11 cellular contexts compared by ENCODE assay signal in genomic region chr19:10432736-10433130, GRCh38. TPM values are rescaled to one million over a fixed set of nuclear protein-coding genes. Genes with fewer than 3 reads are reported as not detected.
A peak's percentile ranks its signal among the peaks of the same experiment; 100 is the strongest.
DNase-seq lines count a peak whose midpoint lies in the region; ATAC-seq and TF ChIP-seq lines count a peak whose summit lies in the region.
"Had no signal": no experiment of that assay in that cellular context is flagged by ENCODE, and none has a peak within 500 bp of the region (broad histone marks: within the 10 kb centered on the region; RNA-seq: fewer than 3 reads in every experiment).

No MANE protein-coding gene starts in this region.

- TF ChIP-seq POLR2A in testis (IDR thresholded peaks at IDR 0.05), result no peak

- H3K4me1 ChIP-seq in mucosa of rectum (ENCODE audit: control insufficient read depth in 2 of 2, insufficient read depth in 2 of 2, low read length in 2 of 2), result peaks cover 9 to 18% of the 10 kb centered on the region in 2 donors
- H3K4me1 ChIP-seq in testis, result no peaks in the 10 kb centered on the region

- no peak for TF ChIP-seq CTCF in AG04450 (IDR thresholded peaks at IDR 0.05; ENCODE audit: low read depth, low read length)
- TF ChIP-seq CTCF in brain microvascular endothelial cell (IDR thresholded peaks at IDR 0.05; ENCODE audit: low read depth, low read length, missing control alignments), result no peak
- no peak for TF ChIP-seq CTCF in testis (IDR thresholded peaks at IDR 0.05)

- in situ Hi-C loops in brain microvascular endothelial cell (cut with HindIII; ENCODE audit: low pct_ligation_motif_present, low sequenced_read_pairs), result no loop called here

- WGBS in testis, 2 donors, result 83 to 100% methylated on average over 1 to 2 of the region's 2 CpGs

- peak overlapping the region; percentile 68 for H3K4me3 ChIP-seq in AG04450 (ENCODE audit: low read depth, low read length)
- no peak overlapping the region; the same call in 1 of the 2 replicates for H3K4me3 ChIP-seq in H7 (ENCODE audit: insufficient read depth, low read depth, low read length)
- peak overlapping the region; percentile 27 for H3K4me3 ChIP-seq in brain microvascular endothelial cell (ENCODE audit: low read depth, low read length)
- H3K4me3 ChIP-seq in mucosa of rectum (ENCODE audit: low read length in 2 of 2), result peak overlapping the region; percentile 37 to 83
- H3K4me3 ChIP-seq in testis, result no peak overlapping the region

- H3K27me3 ChIP-seq in AG04450 (ENCODE audit: control insufficient read depth, insufficient read depth, low read length) (peaks cover 3% of the 10 kb centered on the region), H7 (ENCODE audit: control insufficient read depth, insufficient read depth, low read length) (peaks cover 47% of the 10 kb centered on the region), brain microvascular endothelial cell (replicated peaks) (no peaks in the 10 kb centered on the region), mucosa of rectum (ENCODE audit: control insufficient read depth in 2 of 2, insufficient read depth in 2 of 2, low read length in 2 of 2) (peaks cover 0 to 2% of the 10 kb centered on the region in 2 donors), testis (no peaks in the 10 kb centered on the region)

- no peak for DNase-seq in AG04450 (ENCODE audit: low read depth, low spot score)
- peak; percentile 60 for DNase-seq in H7
- no peak for DNase-seq in brain microvascular endothelial cell
- DNase-seq in testis, result no peak
- DNase-seq in A172 (ENCODE audit: low spot score), result no peak
- DNase-seq in putamen (ENCODE audit: low spot score), result no peak
- DNase-seq: EL, NCI-H526, ovary had no signal

- POLR2A ChIA-PET in AG04450 (lab: Yijun Ruan, JAX), result no interaction called here

- ATAC-seq in GM21526 (IDR thresholded peaks at IDR 0.05; ENCODE audit: low FRiP score, unreplicated experiment), result no peak

- H3K9me3 ChIP-seq in AG04450 (ENCODE audit: control insufficient read depth, insufficient read depth, low read length), result peaks cover 9% of the 10 kb centered on the region; the same call in 1 of the 2 replicates
- H3K9me3 ChIP-seq in mucosa of rectum (ENCODE audit: control insufficient read depth in 2 of 2, low read length in 2 of 2), result no peaks in the 10 kb centered on the region
- no peaks in the 10 kb centered on the region for H3K9me3 ChIP-seq in testis
- H3K9me3 ChIP-seq: ovary had no signal

- peak overlapping the region; percentile 41 to 79 for H3K9ac ChIP-seq in mucosa of rectum (ENCODE audit: low read depth in 1 of 2, low read length in 2 of 2)

- CTCF ChIA-PET in AG04450 (lab: Charles Lee), result interaction anchor here (0.5 kb wide), 1 partner anchor 139 kb away, joined by 4 read pairs; no protein-coding TSS in a partner anchor

- intact Hi-C loops in testis (cut with DNase I; ENCODE audit: low total_unique reads), result no loop called here

- no peak overlapping the region for H3K27ac ChIP-seq in AG04450 (ENCODE audit: low read depth, low read length)
- H3K27ac ChIP-seq in brain microvascular endothelial cell, result no peak overlapping the region
- H3K27ac ChIP-seq in mucosa of rectum (ENCODE audit: low read depth in 2 of 2, low read length in 2 of 2), result peak overlapping the region in 1 of 2 donors; percentile 58
- H3K27ac ChIP-seq in testis, result no peak overlapping the region
- H3K27ac ChIP-seq: ovary had no signal

- H3K36me3 ChIP-seq in H7 (replicated peaks; ENCODE audit: control insufficient read depth, insufficient read depth, low read length), result no peaks in the 10 kb centered on the region
- H3K36me3 ChIP-seq in brain microvascular endothelial cell (replicated peaks), result no peaks in the 10 kb centered on the region
- H3K36me3 ChIP-seq in mucosa of rectum (ENCODE audit: control insufficient read depth in 2 of 2, insufficient read depth in 2 of 2, low read length in 2 of 2), result no peaks in the 10 kb centered on the region
- H3K36me3 ChIP-seq in testis (ENCODE audit: low read depth, missing control alignments), result no peaks in the 10 kb centered on the region
- H3K36me3 ChIP-seq: ovary had no signal

RNA-seq across cellular contexts. Expression of gene PDE4A, which starts 12.4 kb away (rescaled TPM):
- polyA plus RNA-seq in AG04450 (2011; rRNA removed) (2.9 and 5.1 TPM in 2 replicates), testis (ENCODE audit: insufficient read depth, low read depth, low replicate concordance) (35.4 TPM)
- polyA minus RNA-seq in AG04450 (2011; rRNA and poly(A)+ RNA removed), result 9.6 and 16.3 TPM in 2 replicates
- total RNA-seq in H7 (2014; rRNA removed; shearing (Covaris generic)), result 2.3 and 2.6 TPM in 2 replicates
- total RNA-seq in testis, result 10 to 100 TPM; 20.1 to 35.0 TPM
- total RNA-seq in A172 (2014; rRNA removed; shearing (Covaris generic)), result 0.41 and 1.3 TPM in 2 replicates

RNA-seq across cellular contexts. Expression of gene CDC37, which starts 29.4 kb away (rescaled TPM):
- polyA plus RNA-seq in AG04450 (2011; rRNA removed) (268 and 340 TPM in 2 replicates), testis (ENCODE audit: insufficient read depth, low read depth, low replicate concordance) (170 TPM)
- 102 and 113 TPM in 2 replicates for polyA minus RNA-seq in AG04450 (2011; rRNA and poly(A)+ RNA removed)
- total RNA-seq in H7 (2014; rRNA removed; shearing (Covaris generic)), result 226 and 254 TPM in 2 replicates
- total RNA-seq in testis, result 100 to 1,000 TPM; 160 to 210 TPM
- 260 and 268 TPM in 2 replicates for total RNA-seq in A172 (2014; rRNA removed; shearing (Covaris generic))

RNA-seq across cellular contexts. Expression of gene TYK2, which starts 52.4 kb away (rescaled TPM):
- polyA plus RNA-seq in AG04450 (2011; rRNA removed), result 29.1 and 52.8 TPM in 2 replicates
- 34.0 and 52.4 TPM in 2 replicates for polyA minus RNA-seq in AG04450 (2011; rRNA and poly(A)+ RNA removed)
- total RNA-seq in H7 (2014; rRNA removed; shearing (Covaris generic)), result 48.0 and 48.3 TPM in 2 replicates
- total RNA-seq in testis, result 100 to 1,000 TPM; 112 to 113 TPM
- 47.6 TPM for polyA plus RNA-seq in testis (ENCODE audit: insufficient read depth, low read depth, low replicate concordance)
- total RNA-seq in A172 (2014; rRNA removed; shearing (Covaris generic)), result 59.7 and 112 TPM in 2 replicates

Comparison
In these comparisons a context has a peak if more than half of its experiments do, and no peak if none do; other contexts are left out.
1. H3K4me3 ChIP-seq: peak in AG04450 (single experiment), brain microvascular endothelial cell (single experiment) and mucosa of rectum (2 of 2); none in H7 (single experiment) and testis (0 of 2).